In genomic region chr16:54237-54581, GRCh38 we compare ENCODE assay signal across 8 cellular contexts. TPM values are rescaled to one million over a fixed set of nuclear protein-coding genes. Genes with fewer than 3 reads are reported as not detected.
DNase-seq lines count a peak whose midpoint lies in the region; ATAC-seq, FAIRE-seq and TF ChIP-seq lines count a peak whose summit lies in the region.

No MANE protein-coding gene starts in this region.

- intact Hi-C loops in activated T-helper 2 cell treated with anti-CD3 and anti-CD28 coated beads, Interferon-gamma antibody, Interleukin-2, Interleukin-4, amounts not matched to agents 10 μg/mL and 5 μg/mL and 100 μg/mL, durations not matched to agents 14 hours and 24 hours and 36 hours (cut with micrococcal nuclease), result no loop called here
- intact Hi-C loops in kidney (cut with DNase I), result no loop called here

- peaks cover 40% of the 10 kb centered on the region for H3K36me3 Mint-ChIP-seq in activated T-helper 2 cell treated with anti-CD3 and anti-CD28 coated beads, Interferon-gamma antibody, Interleukin-2, Interleukin-4, amounts not matched to agents 10 μg/mL and 5 μg/mL and 100 μg/mL, durations not matched to agents 14 hours and 24 hours and 36 hours (ENCODE audit: low read depth)

- no peaks in the 10 kb centered on the region for H3K9me3 Mint-ChIP-seq in activated T-helper 2 cell treated with anti-CD3 and anti-CD28 coated beads, Interferon-gamma antibody, Interleukin-2, Interleukin-4, amounts not matched to agents 10 μg/mL and 5 μg/mL and 100 μg/mL, durations not matched to agents 14 hours and 24 hours and 36 hours

- no peak for FAIRE-seq in kidney (lab: Jason Lieb, UNC)

- peak overlapping the region; percentile 97 for H3K4me3 Mint-ChIP-seq in activated T-helper 2 cell treated with anti-CD3 and anti-CD28 coated beads, Interferon-gamma antibody, Interleukin-2, Interleukin-4, amounts not matched to agents 10 μg/mL and 5 μg/mL and 100 μg/mL, durations not matched to agents 14 hours and 24 hours and 36 hours (ENCODE audit: low read depth)

- no peaks in the 10 kb centered on the region for H3K9me3 ChIP-seq in kidney (ENCODE audit: control insufficient read depth in 1 of 2, low read length in 2 of 2)
- H3K9me3 ChIP-seq in subcutaneous abdominal adipose tissue (ENCODE audit: control insufficient read depth in 5 of 5, low read length in 5 of 5), result no peaks in the 10 kb centered on the region

- H3K4me1 ChIP-seq in kidney (ENCODE audit: control insufficient read depth in 1 of 2, insufficient read depth in 1 of 2, low read depth in 1 of 2, low read length in 2 of 2), result peaks cover 0 to 3% of the 10 kb centered on the region in 2 donors
- H3K4me1 ChIP-seq in subcutaneous abdominal adipose tissue (ENCODE audit: control insufficient read depth in 5 of 5, insufficient read depth in 5 of 5, low read length in 5 of 5), result peaks cover 0 to 19% (median 18%) of the 10 kb centered on the region in 5 donors

- no peak for TF ChIP-seq CTCF in kidney (IDR thresholded peaks at IDR 0.05; ENCODE audit: borderline replicate concordance, extremely low read depth, insufficient read depth)

- H3K4me1 Mint-ChIP-seq in activated T-helper 2 cell treated with anti-CD3 and anti-CD28 coated beads, Interferon-gamma antibody, Interleukin-2, Interleukin-4, amounts not matched to agents 10 μg/mL and 5 μg/mL and 100 μg/mL, durations not matched to agents 14 hours and 24 hours and 36 hours (ENCODE audit: low read depth), result peaks cover 20% of the 10 kb centered on the region

- H3K27me3 ChIP-seq in subcutaneous abdominal adipose tissue (ENCODE audit: control insufficient read depth in 5 of 5, insufficient read depth in 4 of 5, low read length in 5 of 5), result no peaks in the 10 kb centered on the region

- H3K4me3 ChIP-seq in kidney (ENCODE audit: low read length in 2 of 2), result peak overlapping the region; percentile 78 to 89
- H3K4me3 ChIP-seq in subcutaneous abdominal adipose tissue (ENCODE audit: low read depth in 1 of 5, low read length in 5 of 5), result peak overlapping the region; percentile 23 to 92 (median 83)

- H3K27ac ChIP-seq in kidney (ENCODE audit: low read depth in 2 of 2, low read length in 2 of 2), result no peak overlapping the region
- no peak overlapping the region for H3K27ac ChIP-seq in subcutaneous abdominal adipose tissue (ENCODE audit: low read depth, low read length)

- ATAC-seq in GM18873 (IDR thresholded peaks at IDR 0.05; ENCODE audit: low FRiP score, unreplicated experiment) (no peak), GM21737 (IDR thresholded peaks at IDR 0.05; ENCODE audit: unreplicated experiment) (no peak)

- H3K36me3 ChIP-seq in kidney (ENCODE audit: control insufficient read depth in 1 of 2, insufficient read depth in 2 of 2, low read length in 2 of 2) (peaks cover 14 to 20% of the 10 kb centered on the region in 2 donors), subcutaneous abdominal adipose tissue (ENCODE audit: control insufficient read depth in 5 of 5, insufficient read depth in 5 of 5, low read length in 5 of 5) (peaks cover 0 to 47% (median 37%) of the 10 kb centered on the region in 5 donors)

- H3K9ac ChIP-seq in kidney (ENCODE audit: low read length in 2 of 2), result peak overlapping the region; percentile 71 to 90
- peak overlapping the region in 4 of 5 donors; percentile 80 to 88 (median 81) for H3K9ac ChIP-seq in subcutaneous abdominal adipose tissue (ENCODE audit: low read length in 5 of 5)

- DNase-seq in NOMO-1 treated with DMSO at 0.1 percent for 48 hours (lab: John Stamatoyannopoulos, UW; ENCODE audit: unreplicated experiment), result peak; percentile 30
- DNase-seq in NOMO-1 treated with dmso at 0.1 percent for 144 hours (lab: John Stamatoyannopoulos, UW; ENCODE audit: unreplicated experiment), result no peak
- no peak for DNase-seq in activated T-helper 2 cell treated with anti-CD3 and anti-CD28 coated beads, Interferon-gamma antibody, Interleukin-2, Interleukin-4, amounts not matched to agents 10 μg/mL and 5 μg/mL and 100 μg/mL, durations not matched to agents 14 hours and 24 hours and 36 hours (ENCODE audit: low spot score)
- no peak for DNase-seq in kidney
- DNase-seq in HPDE6-E6E7 (ENCODE audit: extremely low spot score), result no peak

- H3K27me3 Mint-ChIP-seq in activated T-helper 2 cell treated with anti-CD3 and anti-CD28 coated beads, Interferon-gamma antibody, Interleukin-2, Interleukin-4, amounts not matched to agents 10 μg/mL and 5 μg/mL and 100 μg/mL, durations not matched to agents 14 hours and 24 hours and 36 hours (ENCODE audit: low read depth), result no peaks in the 10 kb centered on the region

- no peak overlapping the region for H3K27ac Mint-ChIP-seq in activated T-helper 2 cell treated with anti-CD3 and anti-CD28 coated beads, Interferon-gamma antibody, Interleukin-2, Interleukin-4, amounts not matched to agents 10 μg/mL and 5 μg/mL and 100 μg/mL, durations not matched to agents 14 hours and 24 hours and 36 hours

RNA-seq across cellular contexts. Expression of gene SNRNP25, which starts 0.6 kb away (rescaled TPM):
- total RNA-seq in activated T-helper 2 cell treated with anti-CD3 and anti-CD28 coated beads, Interferon-gamma antibody, Interleukin-2, Interleukin-4, amounts not matched to agents 10 μg/mL and 5 μg/mL and 100 μg/mL, durations not matched to agents 14 hours and 24 hours and 36 hours, result 77.5 and 83.1 TPM in 2 replicates
- 14.7 TPM for total RNA-seq in kidney
- 60.3 TPM for polyA plus RNA-seq in kidney (ENCODE audit: insufficient read depth, low read depth, low replicate concordance)

RNA-seq across cellular contexts. Expression of gene POLR3K, which starts 0.8 kb away (rescaled TPM):
- total RNA-seq in activated T-helper 2 cell treated with anti-CD3 and anti-CD28 coated beads, Interferon-gamma antibody, Interleukin-2, Interleukin-4, amounts not matched to agents 10 μg/mL and 5 μg/mL and 100 μg/mL, durations not matched to agents 14 hours and 24 hours and 36 hours, result 64.8 and 67.3 TPM in 2 replicates
- total RNA-seq in kidney, result 8.8 TPM
- 18.5 TPM for polyA plus RNA-seq in kidney (ENCODE audit: insufficient read depth, low read depth, low replicate concordance)

RNA-seq across cellular contexts. Expression of gene RHBDF1, which starts 18.2 kb away (rescaled TPM):
- total RNA-seq in activated T-helper 2 cell treated with anti-CD3 and anti-CD28 coated beads, Interferon-gamma antibody, Interleukin-2, Interleukin-4, amounts not matched to agents 10 μg/mL and 5 μg/mL and 100 μg/mL, durations not matched to agents 14 hours and 24 hours and 36 hours, result 1.2 and 1.6 TPM in 2 replicates
- total RNA-seq in kidney, result 33.1 TPM
- 12.0 TPM for polyA plus RNA-seq in kidney (ENCODE audit: insufficient read depth, low read depth, low replicate concordance)

RNA-seq across cellular contexts. Expression of gene MPG, which starts 23.8 kb away (rescaled TPM):
- total RNA-seq in activated T-helper 2 cell treated with anti-CD3 and anti-CD28 coated beads, Interferon-gamma antibody, Interleukin-2, Interleukin-4, amounts not matched to agents 10 μg/mL and 5 μg/mL and 100 μg/mL, durations not matched to agents 14 hours and 24 hours and 36 hours, result 77.7 and 78.6 TPM in 2 replicates
- 40.8 TPM for total RNA-seq in kidney
- polyA plus RNA-seq in kidney (ENCODE audit: insufficient read depth, low read depth, low replicate concordance), result 54.3 TPM

Comparison
In these comparisons a context has a peak if more than half of its experiments do, and no peak if none do; other contexts are left out.
1. RNA of gene RHBDF1, which starts 18.2 kb away (total RNA-seq): 33.1 TPM in kidney (single experiment); 1.2 to 1.6 TPM in activated T-helper 2 cell treated with anti-CD3 and anti-CD28 coated beads, Interferon-gamma antibody, Interleukin-2, Interleukin-4, amounts not matched to agents 10 μg/mL and 5 μg/mL and 100 μg/mL, durations not matched to agents 14 hours and 24 hours and 36 hours; every median in the first group is over 10 times any median in the second.